ENCODE assay signal across 8 cellular contexts in genomic region chr19:7871530-7872305, GRCh38. TPM values are rescaled to one million over a fixed set of nuclear protein-coding genes. Genes with fewer than 3 reads are reported as not detected.
DNase-seq lines count a peak whose midpoint lies in the region; ATAC-seq and TF ChIP-seq lines count a peak whose summit lies in the region.

No MANE protein-coding gene starts in this region.

- no peak for TF ChIP-seq EP300 in stomach (IDR thresholded peaks at IDR 0.05)

- peaks cover 4% of the 10 kb centered on the region for H3K27me3 ChIP-seq in CD4-positive, alpha-beta memory T cell (ENCODE audit: insufficient read depth, low read length)
- no peaks in the 10 kb centered on the region for H3K27me3 ChIP-seq in neuron (ENCODE audit: insufficient read depth, low read length)
- H3K27me3 ChIP-seq in stomach = peaks cover 8 to 83% (median 47%) of the 10 kb centered on the region in 3 donors

- no peaks in the 10 kb centered on the region for H3K36me3 Mint-ChIP-seq in CD4-positive, alpha-beta memory T cell

- H2AFZ ChIP-seq in neuron (ENCODE audit: low read depth, low read length) = no peak overlapping the region

- peak overlapping the region in 6 of 7 donors; percentile 57 to 89 (median 80) for H3K27ac Mint-ChIP-seq in CD4-positive, alpha-beta memory T cell

- no peak for TF ChIP-seq CTCF in stomach (IDR thresholded peaks at IDR 0.05)

- no peak overlapping the region for H3K27ac ChIP-seq in CD4-positive, alpha-beta memory T cell (ENCODE audit: low read depth, low read length)
- H3K27ac ChIP-seq in stomach = peak overlapping the region; percentile 27 to 75 (median 57)

- no peak overlapping the region for H3K4me3 ChIP-seq in CD4-positive, alpha-beta memory T cell (ENCODE audit: low read length in 2 of 2)
- H3K4me3 ChIP-seq in neuron (ENCODE audit: low read length) (peak overlapping the region; percentile 14), stomach (peak overlapping the region; percentile 17 to 35 (median 23))

- H3K27me3 Mint-ChIP-seq in CD4-positive, alpha-beta memory T cell = peaks cover 5 to 17% of the 10 kb centered on the region in 2 donors

- no peak for TF ChIP-seq POLR2A in stomach (IDR thresholded peaks at IDR 0.05)

- peak; percentile 73 to 95 (median 82) for DNase-seq in CD4-positive, alpha-beta memory T cell
- DNase-seq in HuH-7 (ENCODE audit: low spot score) (peak; percentile 66), SIG-M5 treated with dmso at 0.1 percent for 504 hours (lab: John Stamatoyannopoulos, UW; ENCODE audit: unreplicated experiment) (peak; percentile 87), fibroblast of the conjunctiva (ENCODE audit: low read depth) (peak; percentile 92), stomach (peak; percentile 97)
- peak; percentile 92 for DNase-seq in activated effector memory CD4-positive, alpha-beta T cell treated with anti-CD3 and anti-CD28 coated beads, Interleukin-2, amount 50 U/mL, for 16 hours

- H3K4me1 Mint-ChIP-seq in CD4-positive, alpha-beta memory T cell = peaks cover 14 to 47% (median 26%) of the 10 kb centered on the region in 4 donors

- intact Hi-C loops in CD4-positive, alpha-beta memory T cell (cut with micrococcal nuclease) = loop anchor here (1.0 kb wide), 1 partner anchor 9 kb away; no protein-coding TSS in a partner anchor
- intact Hi-C loops in stomach (cut with DNase I; ENCODE audit: low total_unique reads) = no loop called here

- no peaks in the 10 kb centered on the region for H3K9me3 ChIP-seq in CD4-positive, alpha-beta memory T cell (ENCODE audit: control insufficient read depth in 1 of 2, low read length in 2 of 2)
- H3K9me3 ChIP-seq in neuron (ENCODE audit: low read length) = no peaks in the 10 kb centered on the region
- H3K9me3 ChIP-seq in stomach = no peaks in the 10 kb centered on the region

- no peaks in the 10 kb centered on the region for H3K9me3 Mint-ChIP-seq in CD4-positive, alpha-beta memory T cell

- POLR2A ChIA-PET in CD4-positive, alpha-beta memory T cell (lab: Charles Lee; ENCODE audit: partially characterized antibody) = interaction anchor here (0.7 to 1.7 kb wide), 2 partner anchors 10 to 48 kb away, joined by 3 to 4 read pairs; partner anchors contain the start of gene SNAPC2

- H3K4me3 Mint-ChIP-seq in CD4-positive, alpha-beta memory T cell = peak overlapping the region; percentile 7 to 81 (median 58)

- peaks cover 39% of the 10 kb centered on the region for H3K4me1 ChIP-seq in CD4-positive, alpha-beta memory T cell (ENCODE audit: insufficient read depth, low read length)
- H3K4me1 ChIP-seq in neuron (ENCODE audit: insufficient read depth, low read length) = peaks cover 40% of the 10 kb centered on the region
- peaks cover 46 to 71% (median 65%) of the 10 kb centered on the region in 4 donors for H3K4me1 ChIP-seq in stomach

- WGBS in stomach, 5 donors = 2 to 5% (median 3%) methylated on average over 29 to 30 of the region's 30 CpGs

- no peak for ATAC-seq in HG03095 (IDR thresholded peaks at IDR 0.05; ENCODE audit: unreplicated experiment)

- CTCF ChIA-PET in CD4-positive, alpha-beta memory T cell (lab: Charles Lee; ENCODE audit: partially characterized antibody) = interaction anchor here (1.0 kb wide), 2 partner anchors 10 to 19 kb away, joined by 3 read pairs; no protein-coding TSS in a partner anchor

- H3K36me3 ChIP-seq in CD4-positive, alpha-beta memory T cell (ENCODE audit: insufficient read depth, low read length) = no peaks in the 10 kb centered on the region
- H3K36me3 ChIP-seq in neuron (ENCODE audit: insufficient read depth, low read length) = peaks cover 9% of the 10 kb centered on the region
- H3K36me3 ChIP-seq in stomach = no peaks in the 10 kb centered on the region

RNA-seq across cellular contexts. Expression of gene PRR36, which starts 2.5 kb away (rescaled TPM):
- total RNA-seq in CD4-positive, alpha-beta memory T cell = under 1 TPM; 0.29 to 0.36 TPM
- polyA plus RNA-seq in CD4-positive, alpha-beta memory T cell = under 1 TPM in 1 of 2 donors, not detected in 1; 0.06 TPM
- under 1 TPM in 1 of 5 donors, not detected in 4; 0.18 TPM for total RNA-seq in stomach
- polyA plus RNA-seq in stomach = under 1 TPM; 0.45 to 0.61 (median 0.50) TPM

RNA-seq across cellular contexts. Expression of gene LRRC8E, which starts 16.6 kb away (rescaled TPM):
- total RNA-seq in CD4-positive, alpha-beta memory T cell = not detected
- not detected for polyA plus RNA-seq in CD4-positive, alpha-beta memory T cell
- 10 to 100 TPM in 1 of 5 donors, 1 to 10 TPM in 2, under 1 TPM in 1, not detected in 1; 0.58 to 12.5 (median 2.5) TPM for total RNA-seq in stomach
- 1 to 10 TPM in 2 of 3 donors, under 1 TPM in 1; 0.93 to 2.1 (median 1.7) TPM for polyA plus RNA-seq in stomach

RNA-seq across cellular contexts. Expression of gene MAP2K7, which starts 32.0 kb away (rescaled TPM):
- 10 to 100 TPM; 59.7 to 62.5 TPM for total RNA-seq in CD4-positive, alpha-beta memory T cell
- 1 to 10 TPM in 1 of 2 donors, under 1 TPM in 1; 0.57 to 2.5 TPM for polyA plus RNA-seq in CD4-positive, alpha-beta memory T cell
- 10 to 100 TPM in 4 of 5 donors, 1 to 10 TPM in 1; 4.1 to 52.2 (median 11.0) TPM for total RNA-seq in stomach
- 10 to 100 TPM; 13.5 to 27.5 (median 15.9) TPM for polyA plus RNA-seq in stomach

RNA-seq across cellular contexts. Expression of gene EVI5L, which starts 41.7 kb away (rescaled TPM):
- 10 to 100 TPM; 11.9 to 14.1 TPM for total RNA-seq in CD4-positive, alpha-beta memory T cell
- 1 to 10 TPM; 1.1 to 2.8 TPM for polyA plus RNA-seq in CD4-positive, alpha-beta memory T cell
- 10 to 100 TPM in 2 of 5 donors, 1 to 10 TPM in 3; 4.9 to 31.6 (median 9.3) TPM for total RNA-seq in stomach
- polyA plus RNA-seq in stomach = 1 to 10 TPM; 5.1 to 8.2 (median 7.8) TPM

RNA-seq across cellular contexts. Expression of gene TGFBR3L, which starts 42.9 kb away (rescaled TPM):
- total RNA-seq in CD4-positive, alpha-beta memory T cell = under 1 TPM; 0.93 to 1.00 TPM
- polyA plus RNA-seq in CD4-positive, alpha-beta memory T cell = not detected
- total RNA-seq in stomach = not detected
- polyA plus RNA-seq in stomach = 1 to 10 TPM in 1 of 3 donors, not detected in 2; 1.5 TPM

Comparison
In these comparisons a context has a peak if more than half of its experiments do, and no peak if none do; other contexts are left out.
1. H3K4me3 ChIP-seq: peak in neuron (single experiment) and stomach (4 of 4); none in CD4-positive, alpha-beta memory T cell (0 of 2).
2. Peak in every context shown above with its lines, with median percentiles within 50 percentile points of each other: DNase-seq.